ENCODE assay signal across 2 cellular contexts in the genomic region with DNA sequence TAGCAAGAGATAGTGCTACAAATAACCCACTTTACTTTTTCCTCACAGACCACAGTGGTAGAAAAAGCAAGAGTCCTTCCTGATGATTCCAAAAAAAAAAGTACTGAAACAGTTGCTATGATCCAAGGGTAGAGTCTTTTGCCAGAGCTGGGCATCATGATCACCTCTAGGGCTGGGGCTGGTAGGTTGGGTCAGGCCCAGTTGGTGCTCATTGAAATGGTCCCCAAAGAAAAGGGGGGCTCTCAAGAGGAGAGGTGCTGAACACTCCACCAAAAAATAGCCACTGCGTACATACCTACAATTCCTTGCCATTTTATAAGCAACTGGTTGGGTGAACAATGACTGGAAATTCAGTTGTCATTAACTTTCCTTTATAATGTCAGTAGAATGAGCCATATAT. TPM values are rescaled to one million over a fixed set of nuclear protein-coding genes. Genes with fewer than 3 reads are reported as not detected.
"Had no signal": no experiment of that assay in that cellular context is flagged by ENCODE, and none has a peak within 500 bp of the region (broad histone marks: within the 10 kb centered on the region; RNA-seq: fewer than 3 reads in every experiment).

No MANE protein-coding gene starts in this region.

RNA-seq across cellular contexts. Expression of a gene that starts 30.9 kb away (rescaled TPM):
- total RNA-seq: G401, GM12878 had no signal
